Comparison of ENCODE assay signal across 14 cellular contexts in the genomic region with DNA sequence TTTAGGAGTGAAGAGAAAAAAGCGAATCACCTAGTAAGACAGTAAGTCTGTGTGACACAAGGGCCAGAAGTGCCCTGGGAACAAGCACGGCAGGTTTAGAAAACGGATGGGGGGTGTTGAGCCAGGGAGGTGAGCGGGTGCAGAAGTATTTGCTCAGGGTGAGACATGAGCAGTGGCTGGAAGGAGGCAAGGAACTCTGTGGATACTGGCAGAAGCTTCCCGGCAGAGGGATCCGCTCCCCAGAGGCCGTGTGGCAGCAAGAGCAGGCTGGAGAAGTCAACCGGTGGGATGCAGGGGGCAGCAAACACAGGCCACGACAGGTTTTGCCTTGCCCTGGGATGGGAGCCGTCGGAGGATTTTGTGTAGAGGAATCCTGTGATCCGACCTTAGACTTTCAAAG. TPM values are rescaled to one million over a fixed set of nuclear protein-coding genes. Genes with fewer than 3 reads are reported as not detected.
DNase-seq lines count a peak whose midpoint lies in the region; TF ChIP-seq lines count a peak whose summit lies in the region.
"Had no signal": no experiment of that assay in that cellular context is flagged by ENCODE, and none has a peak within 500 bp of the region (broad histone marks: within the 10 kb centered on the region; RNA-seq: fewer than 3 reads in every experiment).

No MANE protein-coding gene starts in this region.

- peak overlapping the region; percentile 17 for H3K23ac ChIP-seq in neuronal stem cell (ENCODE audit: low read depth, low read length, poor library complexity)

- no peak overlapping the region for H2BK120ac ChIP-seq in neuronal stem cell (ENCODE audit: low read depth, low read length)

- CTCF ChIA-PET in OCI-LY7 (lab: Charles Lee; ENCODE audit: unreplicated experiment) = no interaction called here

- peak overlapping the region; percentile 78; the same call in 1 of the 2 replicates for H3K4me2 ChIP-seq in OCI-LY7 (ENCODE audit: low read length)
- no peak overlapping the region for H3K4me2 ChIP-seq in neuronal stem cell (ENCODE audit: insufficient read depth, low read length, poor library complexity, severe bottlenecking)

- POLR2A ChIA-PET in OCI-LY7 (lab: Charles Lee) = no interaction called here

- H3K18ac ChIP-seq in neuronal stem cell (ENCODE audit: low read length) = no peak overlapping the region

- DNase-seq in DMS53 (lab: John Stamatoyannopoulos, UW) (peak; percentile 36), DMS53 treated with DMSO at 0.1 percent for 48 hours (lab: John Stamatoyannopoulos, UW; ENCODE audit: unreplicated experiment) (no peak), OCI-LY7 (ENCODE audit: low spot score) (no peak), neuronal stem cell (ENCODE audit: low spot score) (no peak), amygdala (lab: John Stamatoyannopoulos, UW) (no peak), cerebellar nuclear complex (lab: John Stamatoyannopoulos, UW) (no peak), superior temporal gyrus (ENCODE audit: extremely low spot score) (no peak)
- DNase-seq: aorta, DMS79 treated with DMSO at 0.1 percent for 48 hours, NCI-H2029 treated with DMSO at 0.1 percent for 48 hours, WERI-Rb-1 had no signal

- peaks cover 16% of the 10 kb centered on the region for H3K79me1 ChIP-seq in neuronal stem cell (ENCODE audit: low read depth, low read length)

- no CpG with 5 or more reads among the region's 12 CpGs for WGBS in neuronal stem cell (ENCODE audit: extremely low coverage in 2 of 2, insufficient read length in 2 of 2, insufficient replicate concordance in 1 of 2), 2 donors

- H3K36me3 ChIP-seq in OCI-LY7 (ENCODE audit: insufficient read depth, low read length) (peaks cover 24% of the 10 kb centered on the region), endocrine pancreas (ENCODE audit: control insufficient read depth, insufficient read depth, low read length) (peaks cover 2% of the 10 kb centered on the region), neuronal stem cell (replicated peaks in 1 of 2; ENCODE audit: control insufficient read depth in 2 of 2, insufficient read depth in 2 of 2, low read length in 2 of 2) (peaks cover 13 to 30% of the 10 kb centered on the region in 2 donors)

- no peak overlapping the region for H2AFZ ChIP-seq in OCI-LY7 (ENCODE audit: low read length)
- H2AFZ ChIP-seq in neuronal stem cell (ENCODE audit: low read length) = no peak overlapping the region

- H4K8ac ChIP-seq in neuronal stem cell (ENCODE audit: low read depth, low read length) = no peak overlapping the region

- no peak overlapping the region for H4K91ac ChIP-seq in neuronal stem cell (ENCODE audit: low read depth, low read length, poor library complexity)

- H3K4me3 ChIP-seq in OCI-LY7 (ENCODE audit: low read depth, low read length, poor library complexity, severe bottlenecking) (no peak overlapping the region), endocrine pancreas (ENCODE audit: control insufficient read depth, insufficient read depth, low read length) (no peak overlapping the region), neuronal stem cell (ENCODE audit: low read length in 2 of 2) (peak overlapping the region in 1 of 2 donors; percentile 27)
- H3K4me3 ChIP-seq: thoracic aorta had no signal

- H3K9me3 ChIP-seq in OCI-LY7 (ENCODE audit: low read length) = no peaks in the 10 kb centered on the region
- no peaks in the 10 kb centered on the region for H3K9me3 ChIP-seq in endocrine pancreas (ENCODE audit: control insufficient read depth, low read length)
- peaks cover 0 to 5% of the 10 kb centered on the region in 2 donors for H3K9me3 ChIP-seq in neuronal stem cell (replicated peaks in 1 of 2; ENCODE audit: control insufficient read depth in 2 of 2, insufficient read depth in 1 of 2, low read depth in 1 of 2, low read length in 2 of 2)
- H3K9me3 ChIP-seq: thoracic aorta had no signal

- H4K20me1 ChIP-seq in OCI-LY7 (ENCODE audit: insufficient read depth, low read length) = peaks cover 5% of the 10 kb centered on the region; the same call in 1 of the 2 replicates

- no peak overlapping the region for H3K4ac ChIP-seq in neuronal stem cell (ENCODE audit: low read length)

- no peak for TF ChIP-seq CTCF in OCI-LY7 (conservative IDR thresholded peaks at IDR 0.05; ENCODE audit: low read length)

- H2AK5ac ChIP-seq in neuronal stem cell (ENCODE audit: low read depth, low read length) = no peak overlapping the region

- no peak overlapping the region for H2BK15ac ChIP-seq in neuronal stem cell (ENCODE audit: low read length)

- no peaks in the 10 kb centered on the region for H3K9me2 ChIP-seq in OCI-LY7 (ENCODE audit: insufficient read depth, low read length)

- no peak overlapping the region for H2BK12ac ChIP-seq in neuronal stem cell (ENCODE audit: low read length)

- no peak overlapping the region for H3K14ac ChIP-seq in neuronal stem cell (ENCODE audit: low read length)

- no peak overlapping the region for H3K27ac ChIP-seq in OCI-LY7 (ENCODE audit: low read depth, low read length, poor library complexity, severe bottlenecking)
- H3K27ac ChIP-seq in neuronal stem cell (replicated peaks; ENCODE audit: low read length) = no peak overlapping the region
- H3K27ac ChIP-seq: 22Rv1, thoracic aorta, WERI-Rb-1 had no signal

- peaks cover 17% of the 10 kb centered on the region; the same call in 1 of the 2 replicates for H3K79me2 ChIP-seq in OCI-LY7 (ENCODE audit: insufficient read depth, low read depth, low read length)

- BruUV-seq in OCI-LY7 (replicated peaks; lab: Mats Ljungman, UMichigan) = no TSS peak

- intact Hi-C loops in OCI-LY7 (cut with micrococcal nuclease; ENCODE audit: unreplicated experiment) = loop anchor here (5.0 kb wide), 2 partner anchors 77 to 332 kb away; a partner anchor contains a TSS

- peak overlapping the region; percentile 17 for H3K9ac ChIP-seq in endocrine pancreas (ENCODE audit: control insufficient read depth, insufficient read depth, low read length)
- H3K9ac ChIP-seq in neuronal stem cell (ENCODE audit: low read depth, low read length, poor library complexity) = no peak overlapping the region

- H3K4me1 ChIP-seq in OCI-LY7 (ENCODE audit: insufficient read depth, low read length, poor library complexity, severe bottlenecking) (peaks cover 29% of the 10 kb centered on the region), endocrine pancreas (ENCODE audit: control insufficient read depth, insufficient read depth, low read length) (no peaks in the 10 kb centered on the region), neuronal stem cell (ENCODE audit: control insufficient read depth in 2 of 2, insufficient read depth in 1 of 2, low read depth in 1 of 2, low read length in 2 of 2) (peaks cover 1 to 2% of the 10 kb centered on the region in 2 donors)

- H3K27me3 ChIP-seq in endocrine pancreas (ENCODE audit: control insufficient read depth, insufficient read depth, low read length) (no peaks in the 10 kb centered on the region), neuronal stem cell (ENCODE audit: control insufficient read depth in 3 of 3, insufficient read depth in 3 of 3, low read depth in 1 of 3, low read length in 3 of 3) (no peaks in the 10 kb centered on the region)

- no peak overlapping the region for H2BK5ac ChIP-seq in neuronal stem cell (ENCODE audit: low read length)

RNA-seq across cellular contexts. Expression of a gene that starts 2.3 kb away (rescaled TPM):
- total RNA-seq in OCI-LY7 (2014; rRNA removed; shearing (Covaris generic)) = 13.2 and 17.9 TPM in 2 replicates
- 43.2 and 45.0 TPM in 2 replicates for total RNA-seq in OCI-LY7 (2022)
- polyA plus RNA-seq in neuronal stem cell (2013, experiment 1 of 2) = 8.6 TPM
- 8.7 TPM for polyA plus RNA-seq in neuronal stem cell (2013, experiment 2 of 2)

RNA-seq across cellular contexts. Expression of a gene that starts 55.0 kb away (rescaled TPM):
- 52.5 and 53.2 TPM in 2 replicates for total RNA-seq in OCI-LY7 (2014; rRNA removed; shearing (Covaris generic))
- 59.3 and 64.2 TPM in 2 replicates for total RNA-seq in OCI-LY7 (2022)
- 38.4 TPM for polyA plus RNA-seq in neuronal stem cell (2013, experiment 1 of 2)
- 37.0 TPM for polyA plus RNA-seq in neuronal stem cell (2013, experiment 2 of 2)
